1 cellular context compared by ENCODE assay signal in the genomic region with DNA sequence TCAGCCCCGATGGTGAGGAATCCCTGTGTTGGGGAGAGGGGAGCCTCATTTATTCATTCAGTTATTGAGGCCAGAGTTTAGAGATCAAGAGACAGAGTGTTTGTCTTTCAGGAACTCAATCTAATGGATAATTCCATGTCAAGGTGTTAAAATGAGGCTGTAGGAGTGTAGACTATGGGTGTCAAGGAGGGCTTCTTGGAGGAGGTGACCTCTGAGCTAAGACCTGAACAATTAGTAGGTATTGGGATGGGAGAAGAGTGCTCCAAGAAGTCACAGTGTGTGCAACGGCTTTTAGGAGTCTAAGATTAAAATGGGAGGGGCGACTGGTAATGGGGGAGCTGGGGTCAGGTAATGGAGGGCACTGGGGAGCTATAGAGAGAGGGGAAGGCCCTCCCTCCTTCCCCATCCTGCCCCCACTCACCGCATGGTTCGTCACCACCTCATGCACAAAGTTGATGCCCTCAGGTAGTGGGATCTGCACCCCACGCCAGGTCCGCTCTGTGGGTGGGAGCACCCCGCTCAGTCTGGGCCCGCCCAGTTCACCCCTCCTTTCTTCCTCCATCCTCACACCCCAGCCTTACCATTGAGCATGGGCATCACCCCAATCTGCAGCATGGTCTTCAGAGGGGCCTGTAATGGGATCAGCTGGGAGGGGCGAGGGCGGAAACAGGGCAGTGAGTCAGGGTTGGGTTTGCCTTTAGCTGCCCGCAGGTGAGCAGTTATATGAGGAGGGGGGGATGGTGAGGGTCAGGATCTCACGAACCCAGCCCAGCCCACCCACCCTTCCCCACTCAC.
A peak's percentile ranks its signal among the peaks of the same experiment; 100 is the strongest.
TF ChIP-seq lines count a peak whose summit lies in the region.

No MANE protein-coding gene starts in this region.

TF ChIP-seq in HepG2, 621 proteins besides CTCF, POLR2A, EP300 and RAD21:
- TF ChIP-seq HMGA1 (CRISPR knock-in tag; conservative IDR thresholded peaks at IDR 0.05) (no peak), RBFOX2 (IDR thresholded peaks at IDR 0.05; ENCODE audit: low read depth, low read length) (peak; percentile 47; the same call in 1 of the 2 replicates), ZNF33B (CRISPR knock-in tag; IDR thresholded peaks at IDR 0.05) (no peak), AGO2 (optimal IDR thresholded peaks at IDR 0.05; ENCODE audit: low read depth, low read length) (peak; percentile 70), SP140L (CRISPR knock-in tag; IDR thresholded peaks at IDR 0.05; ENCODE audit: borderline replicate concordance) (no peak), POLR2G (IDR thresholded peaks at IDR 0.05; ENCODE audit: low read depth, low read length) (peak; percentile 42), ZFP36 (IDR thresholded peaks at IDR 0.05; ENCODE audit: borderline replicate concordance, low read depth, low read length, partially characterized antibody) (peak; percentile 16), ZSCAN20 (CRISPR knock-in tag; IDR thresholded peaks at IDR 0.05; ENCODE audit: borderline replicate concordance) (no peak)
TF ChIP-seq in HepG2: peak in this region for 4.
